Comparison of ENCODE assay signal across 1 cellular context in genomic region chr10:52040486-52040885, GRCh38.
TF ChIP-seq lines count a peak whose summit lies in the region.

No MANE protein-coding gene starts in this region.

TF ChIP-seq in WTC11, 78 proteins besides CTCF, POLR2A, EP300 and RAD21 (continued from another document):
- TF ChIP-seq ZBTB43 (CRISPR knock-in tag; IDR thresholded peaks at IDR 0.05): no peak
- no peak for TF ChIP-seq ZNF232 (CRISPR knock-in tag; IDR thresholded peaks at IDR 0.05)
- no peak for TF ChIP-seq ZMAT4 (CRISPR knock-in tag; IDR thresholded peaks at IDR 0.05)
- no peak for TF ChIP-seq MXD4 (CRISPR knock-in tag; IDR thresholded peaks at IDR 0.05; ENCODE audit: borderline replicate concordance)
- no peak for TF ChIP-seq FOXK1 (CRISPR knock-in tag; IDR thresholded peaks at IDR 0.05)
- TF ChIP-seq ESRRA (CRISPR knock-in tag; IDR thresholded peaks at IDR 0.05; ENCODE audit: borderline replicate concordance): no peak
- no peak for TF ChIP-seq ZNF532 (CRISPR knock-in tag; IDR thresholded peaks at IDR 0.05; ENCODE audit: borderline replicate concordance)
- TF ChIP-seq FOXP4 (CRISPR knock-in tag; IDR thresholded peaks at IDR 0.05): no peak
- TF ChIP-seq ATF3 (CRISPR knock-in tag; conservative IDR thresholded peaks at IDR 0.05): no peak
- TF ChIP-seq NFATC4 (CRISPR knock-in tag; IDR thresholded peaks at IDR 0.05): no peak
